Comparison of ENCODE assay signal across 19 cellular contexts in the genomic region with DNA sequence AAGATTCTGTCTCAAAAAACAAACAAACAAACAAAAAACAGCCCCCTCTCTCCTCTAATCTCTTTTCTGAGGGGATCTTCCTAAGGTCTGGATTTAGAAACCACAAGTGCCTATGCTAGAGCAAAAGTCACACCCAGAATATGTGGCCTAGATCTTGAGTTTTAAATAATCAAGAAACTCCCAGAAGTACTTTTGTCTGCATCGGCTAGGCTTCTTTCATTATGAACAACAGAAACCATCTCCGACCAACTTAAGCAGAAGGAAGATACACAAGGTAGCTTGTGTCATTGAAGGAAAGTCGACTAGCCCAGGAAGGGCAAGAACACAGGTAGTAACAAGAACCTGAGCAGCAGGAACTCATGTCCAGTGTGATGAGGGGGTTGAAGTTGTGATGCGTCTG.
A peak's percentile ranks its signal among the peaks of the same experiment; 100 is the strongest.
DNase-seq lines count a peak whose midpoint lies in the region; ATAC-seq, FAIRE-seq and TF ChIP-seq lines count a peak whose summit lies in the region.
"Had no signal": no experiment of that assay in that cellular context is flagged by ENCODE, and none has a peak within 500 bp of the region (broad histone marks: within the 10 kb centered on the region; RNA-seq: fewer than 3 reads in every experiment).

No MANE protein-coding gene starts in this region.

- H3K4ac ChIP-seq in H1 (replicated peaks; ENCODE audit: insufficient read length, low read depth, low read length): no peak overlapping the region

- H3K79me1 ChIP-seq in H1 (ENCODE audit: low read depth, low read length): no peaks in the 10 kb centered on the region

- CTCF ChIA-PET in H1 (lab: Charles Lee; ENCODE audit: partially characterized antibody): interaction anchor here (0.8 to 1.4 kb wide), 2 partner anchors 13 to 82 kb away, joined by 3 to 6 read pairs; no protein-coding TSS in a partner anchor
- CTCF ChIA-PET in HepG2 (lab: Yijun Ruan, JAX; ENCODE audit: low intra/inter-chr PET ratio, low total read pairs): no interaction called here

- H3K79me2 ChIP-seq in H1 (ENCODE audit: control insufficient read depth in 1 of 2, insufficient read depth in 2 of 2, low read length in 2 of 2): no peaks in the 10 kb centered on the region
- no peaks in the 10 kb centered on the region for H3K79me2 ChIP-seq in HepG2 (ENCODE audit: insufficient read depth, low read length)

- no peak overlapping the region for H3K23ac ChIP-seq in H1 (ENCODE audit: insufficient read length)

- H3K4me2 ChIP-seq in H1 (ENCODE audit: insufficient read depth in 1 of 2, low read depth in 2 of 2, low read length in 2 of 2) (no peak overlapping the region), HepG2 (ENCODE audit: low read depth, low read length) (no peak overlapping the region)
- H3K4me2 ChIP-seq: A549; BLaER1 treated with 17β-estradiol and CSF1 and Interleukin-3, amounts not matched to agents 10 nM and 100 nM had no signal

- H3K27ac ChIP-seq in H1 (ENCODE audit: low read depth, low read length) (no peak overlapping the region), WERI-Rb-1 (no peak overlapping the region), right cardiac atrium (ENCODE audit: low read length) (no peak overlapping the region), HepG2 (ENCODE audit: extremely low read length, insufficient read depth, low read length) (no peak overlapping the region)
- H3K27ac ChIP-seq: BLaER1 treated with 17β-estradiol and CSF1 and Interleukin-3, amounts not matched to agents 10 nM and 100 nM; HL-60; RWPE1 had no signal

- no peak for TF ChIP-seq CTCF in H1 (IDR thresholded peaks at IDR 0.05; ENCODE audit: control extremely low read depth in 1 of 3, insufficient read depth in 1 of 3, low read depth in 1 of 3, low read length in 3 of 3)
- TF ChIP-seq CTCF in WERI-Rb-1 (IDR thresholded peaks at IDR 0.05; ENCODE audit: low read depth, low read length): no peak
- no peak for TF ChIP-seq CTCF in HepG2 (CRISPR knock-in tag; IDR thresholded peaks at IDR 0.05)

- in situ Hi-C loops in HepG2 (cut with HindIII; ENCODE audit: extremely low pct_ligation_motif_present, low pct_unique_long_range_greater_than_20kb): no loop called here

- H2BK5ac ChIP-seq in H1 (ENCODE audit: low read depth, low read length): no peak overlapping the region

- H3K23me2 ChIP-seq in H1 (ENCODE audit: low read depth, low read length): no peaks in the 10 kb centered on the region; the same call in 1 of the 2 replicates

- FAIRE-seq in H1 (lab: Jason Lieb, UNC): no peak
- no peak for FAIRE-seq in HepG2 (lab: Jason Lieb, UNC)
- FAIRE-seq: A549 had no signal

- H3K27me3 ChIP-seq in H1 (replicated peaks in 1 of 4; ENCODE audit: control insufficient read depth in 3 of 4, extremely low read depth in 1 of 4, insufficient read depth in 3 of 4, low read length in 3 of 4): no peaks in the 10 kb centered on the region
- no peaks in the 10 kb centered on the region for H3K27me3 ChIP-seq in WERI-Rb-1 (ENCODE audit: insufficient read depth, low read depth, severe bottlenecking)
- H3K27me3 ChIP-seq in right cardiac atrium (ENCODE audit: control insufficient read depth, insufficient read depth): no peaks in the 10 kb centered on the region
- peaks cover 0 to 12% of the 10 kb centered on the region in 2 experiments; a peak in 1 of 5 replicates for H3K27me3 ChIP-seq in HepG2 (ENCODE audit: control insufficient read depth in 1 of 2, insufficient read depth in 2 of 2, low read length in 2 of 2)
- H3K27me3 ChIP-seq: BLaER1 treated with 17β-estradiol and CSF1 and Interleukin-3, amounts not matched to agents 10 nM and 100 nM had no signal

- H2BK20ac ChIP-seq in H1 (ENCODE audit: low read length): peak overlapping the region; percentile 80; the same call in 1 of the 2 replicates

- TF ChIP-seq POLR2A in H1 (IDR thresholded peaks at IDR 0.05; ENCODE audit: control extremely low read depth in 1 of 2, low read depth in 2 of 2, low read length in 2 of 2): no peak
- TF ChIP-seq POLR2A in HepG2 (IDR thresholded peaks at IDR 0.05; ENCODE audit: insufficient read depth in 1 of 2, low read depth in 2 of 2, low read length in 2 of 2): no peak

- ATAC-seq in GM18502 (IDR thresholded peaks at IDR 0.05; ENCODE audit: poor library complexity, unreplicated experiment) (peak; percentile 60), GM21529 (IDR thresholded peaks at IDR 0.05; ENCODE audit: unreplicated experiment) (peak; percentile 78), HG03108 (IDR thresholded peaks at IDR 0.05; ENCODE audit: unreplicated experiment) (peak; percentile 47), right cardiac atrium (no peak), HepG2 (no peak), left lobe of liver (no peak)
- ATAC-seq: A549, PC-3 had no signal

- 86% methylated on average over 4 of the region's 4 CpGs; no CpG with 5 or more reads in 1 of the 2 experiments for WGBS in H1 (ENCODE audit: extremely low coverage in 1 of 2, insufficient coverage in 1 of 2, insufficient read length in 1 of 2, insufficient replicate concordance in 2 of 2, low coverage in 1 of 2, low lambda C conversion rate in 2 of 2, missing lambda C conversion rate in 1 of 2), 2 experiments
- WGBS in right cardiac atrium: 80% methylated on average over 4 of the region's 4 CpGs
- whole genome bisulfite sequencing in HepG2 (ENCODE audit: low lambda C conversion rate): 55% methylated on average over 4 of the region's 4 CpGs

- no peak for TF ChIP-seq RAD21 in H1 (IDR thresholded peaks at IDR 0.05 in 1 of 2, conservative IDR thresholded peaks at IDR 0.05 in 1 of 2; ENCODE audit: low read depth in 2 of 2, low read length in 2 of 2)
- TF ChIP-seq RAD21 in HepG2 (CRISPR knock-in tag; IDR thresholded peaks at IDR 0.05): no peak

- H2BK120ac ChIP-seq in H1 (replicated peaks; ENCODE audit: low read depth, low read length): no peak overlapping the region

- H3K4me3 ChIP-seq in H1 (ENCODE audit: extremely low read depth in 1 of 4, insufficient read depth in 2 of 4, low read depth in 3 of 4, low read length in 4 of 4): no peak overlapping the region
- no peak overlapping the region for H3K4me3 ChIP-seq in WERI-Rb-1 (ENCODE audit: low read depth, low read length)
- no peak overlapping the region for H3K4me3 ChIP-seq in right cardiac atrium (ENCODE audit: low read length)
- no peak overlapping the region for H3K4me3 ChIP-seq in HepG2 (replicated peaks in 1 of 3; ENCODE audit: insufficient read depth in 1 of 3, low read depth in 2 of 3, low read length in 3 of 3)
- H3K4me3 ChIP-seq: A549; BLaER1 treated with 17β-estradiol and CSF1 and Interleukin-3, amounts not matched to agents 10 nM and 100 nM; HAP-1 had no signal

- no peak overlapping the region for H3K9ac ChIP-seq in H1 (replicated peaks in 1 of 4; ENCODE audit: extremely low read depth in 1 of 4, low read depth in 3 of 4, low read length in 3 of 4)
- H3K9ac ChIP-seq in HepG2 (ENCODE audit: insufficient read depth, low read depth, low read length): no peak overlapping the region
- H3K9ac ChIP-seq: BLaER1 treated with 17β-estradiol and CSF1 and Interleukin-3, amounts not matched to agents 10 nM and 100 nM had no signal

- no peak overlapping the region for H2BK12ac ChIP-seq in H1 (ENCODE audit: low read depth, low read length)

- H3K14ac ChIP-seq in H1 (ENCODE audit: insufficient read length): no peak overlapping the region

- no peak overlapping the region for H2AK5ac ChIP-seq in H1 (ENCODE audit: low read depth, low read length)

- intact Hi-C loops in right cardiac atrium (cut with DNase I): no loop called here
- intact Hi-C loops in HepG2 (cut with micrococcal nuclease; ENCODE audit: unreplicated experiment): no loop called here

- no peak overlapping the region for H4K91ac ChIP-seq in H1 (replicated peaks; ENCODE audit: insufficient read length, low read length)

- TF ChIP-seq EP300 in H1 (IDR thresholded peaks at IDR 0.05; ENCODE audit: borderline replicate concordance in 1 of 2, low read depth in 2 of 2, low read length in 2 of 2) (no peak), HepG2 (IDR thresholded peaks at IDR 0.05; ENCODE audit: low read depth in 2 of 2, low read length in 2 of 2) (no peak), HepG2 (CRISPR knock-in tag; IDR thresholded peaks at IDR 0.05; ENCODE audit: borderline replicate concordance) (no peak)

- H4K8ac ChIP-seq in H1 (ENCODE audit: extremely low read depth, insufficient read depth, low read length): no peak overlapping the region

- POLR2A ChIA-PET in H1 (lab: Charles Lee; ENCODE audit: partially characterized antibody) (no interaction called here), HepG2 (lab: Yijun Ruan, JAX) (interaction anchor here (1.1 kb wide), 1 partner anchor 16 kb away, joined by 3 read pairs; no protein-coding TSS in a partner anchor)

- H3K56ac ChIP-seq in H1 (replicated peaks; ENCODE audit: insufficient read length, low read depth, low read length): no peak overlapping the region

- no peak overlapping the region for H3K18ac ChIP-seq in H1 (ENCODE audit: extremely low read depth, low read length)

- H3K4me1 ChIP-seq in H1 (replicated peaks in 1 of 4; ENCODE audit: control insufficient read depth in 3 of 4, insufficient read depth in 4 of 4, low read length in 3 of 4) (peaks cover 0 to 6% (median 3%) of the 10 kb centered on the region in 4 experiments; a peak in 3 of 7 replicates), right cardiac atrium (ENCODE audit: control insufficient read depth, insufficient read depth, low read length) (no peaks in the 10 kb centered on the region), HepG2 (ENCODE audit: insufficient read depth, low read length) (0 out of 2 replicates have a peak, but pooled peaks cover 9% of the 10 kb centered on the region)

- H2AFZ ChIP-seq in H1 (ENCODE audit: low read length) (no peak overlapping the region), HepG2 (ENCODE audit: low read length) (no peak overlapping the region)

- DNase-seq in H1 (ENCODE audit: low read depth in 1 of 2, low spot score in 2 of 2): no peak
- DNase-seq in WERI-Rb-1: no peak
- DNase-seq in right cardiac atrium: no peak
- no peak for DNase-seq in HepG2 (ENCODE audit: low spot score)
- DNase-seq in left lobe of liver (ENCODE audit: low spot score): no peak
- DNase-seq: GDM1, NCI-H1417 treated with DMSO at 0.1 percent for 48 hours, NCI-H1930, NCI-H2171 treated with DMSO at 0.1 percent for 48 hours, NCI-H446 treated with DMSO at 0.1 percent for 48 hours, PC-3 had no signal

- no peaks in the 10 kb centered on the region; a peak in 1 of 4 replicates for H3K9me3 ChIP-seq in H1 (ENCODE audit: insufficient read depth in 2 of 2, low read depth in 1 of 2, low read length in 1 of 2)
- H3K9me3 ChIP-seq in WERI-Rb-1 (ENCODE audit: severe bottlenecking): no peaks in the 10 kb centered on the region
- no peaks in the 10 kb centered on the region for H3K9me3 ChIP-seq in right cardiac atrium (ENCODE audit: control insufficient read depth, low read length)
- H3K9me3 ChIP-seq in HepG2 (ENCODE audit: low read length): no peaks in the 10 kb centered on the region
- H3K9me3 ChIP-seq: A549; BLaER1 treated with 17β-estradiol and CSF1 and Interleukin-3, amounts not matched to agents 10 nM and 100 nM; HAP-1 had no signal

- H2BK15ac ChIP-seq in H1 (ENCODE audit: low read length): no peak overlapping the region

- H4K20me1 ChIP-seq in H1 (replicated peaks in 1 of 2; ENCODE audit: control insufficient read depth in 1 of 2, insufficient read depth in 2 of 2, low read length in 2 of 2): no peaks in the 10 kb centered on the region
- H4K20me1 ChIP-seq in HepG2 (ENCODE audit: insufficient read depth, low read length): no peaks in the 10 kb centered on the region
- H4K20me1 ChIP-seq: BLaER1 treated with 17β-estradiol and CSF1 and Interleukin-3, amounts not matched to agents 10 nM and 100 nM had no signal

- no TSS peak for BruUV-seq in HepG2 (replicated peaks; lab: Mats Ljungman, UMichigan)

- no peak overlapping the region for H4K5ac ChIP-seq in H1 (ENCODE audit: insufficient read length, low read depth, low read length)

- H3K36me3 ChIP-seq in H1 (ENCODE audit: control insufficient read depth in 2 of 4, insufficient read depth in 4 of 4, low read length in 3 of 4): no peaks in the 10 kb centered on the region
- no peaks in the 10 kb centered on the region for H3K36me3 ChIP-seq in WERI-Rb-1
- H3K36me3 ChIP-seq in HepG2 (replicated peaks in 1 of 2; ENCODE audit: control insufficient read depth in 1 of 2, insufficient read depth in 2 of 2, low read length in 2 of 2): no peaks in the 10 kb centered on the region
- H3K36me3 ChIP-seq: BLaER1 treated with 17β-estradiol and CSF1 and Interleukin-3, amounts not matched to agents 10 nM and 100 nM; HAP-1 had no signal

Comparison
In these comparisons a context has a peak if more than half of its experiments do, and no peak if none do; other contexts are left out.
1. ATAC-seq: peak in GM18502 (single experiment), GM21529 (single experiment) and HG03108 (single experiment); none in right cardiac atrium (0 of 2), HepG2 (single experiment) and left lobe of liver (single experiment).